ENCODE assay signal across 31 cellular contexts in the genomic region with DNA sequence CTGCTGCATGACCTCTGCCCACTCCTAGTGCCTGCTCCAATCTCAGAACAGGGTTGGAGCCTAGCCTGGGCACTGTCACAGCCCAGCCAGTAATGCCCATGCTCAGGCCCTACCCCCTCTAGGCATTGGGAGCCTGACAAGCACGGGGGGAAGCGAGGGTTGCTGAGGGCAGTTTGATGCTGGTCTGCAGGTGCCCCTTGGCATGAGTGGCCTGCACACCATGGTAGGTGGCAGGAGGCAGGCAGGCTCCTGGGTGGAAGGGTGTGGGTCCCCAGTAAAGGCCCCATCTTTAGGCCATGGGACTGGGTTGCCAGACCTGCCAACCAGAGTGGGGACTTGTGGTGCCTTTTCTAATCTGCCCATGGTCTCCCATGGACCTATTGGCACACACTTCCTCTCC.
"Had no signal": no experiment of that assay in that cellular context is flagged by ENCODE, and none has a peak within 500 bp of the region (broad histone marks: within the 10 kb centered on the region; RNA-seq: fewer than 3 reads in every experiment).

No MANE protein-coding gene starts in this region.

- H3K27ac Mint-ChIP-seq: naive thymus-derived CD8-positive, alpha-beta T cell; natural killer cell treated with Interleukin-12 subunit alpha and Interleukin-12 subunit beta and Interleukin-15 and Interleukin-18, amount 100 ng/mL, for 72 hours; nephron progenitor cell; progenitor cell of endocrine pancreas; stimulated activated memory B cell treated with anti-CD40 and anti-IgM and Interleukin-4, amounts not matched to agents 10 μg/mL and 1 μg/mL and 100 μg/mL, for 72 hours; stimulated activated naive CD8-positive, alpha-beta T cell treated with anti-CD3 and anti-CD28 coated beads, Interleukin-15, amount 100 ng/mL, for 72 hours had no signal

- DNase-seq: naive thymus-derived CD8-positive, alpha-beta T cell; nephron progenitor cell; nucleus accumbens; psoas muscle; right lobe of liver; spleen; stimulated activated CD4-positive, alpha-beta T cell treated with anti-CD3 and anti-CD28 coated beads, Interleukin-12 subunit alpha, Interleukin-12 subunit beta, amount 100 ng/mL, for 4 hours; stimulated activated CD4-positive, alpha-beta T cell treated with anti-CD3 and anti-CD28 coated beads, Interleukin-1b, Interleukin-23, amount 100 ng/mL, for 48 hours; stimulated activated CD4-positive, alpha-beta T cell treated with anti-CD3 and anti-CD28 coated beads, Interleukin-4, amount 100 ng/mL, for 1 hour; stimulated activated CD4-positive, alpha-beta T cell treated with anti-CD3 and anti-CD28 coated beads, Interleukin-4, amount 100 ng/mL, for 4 hours; stimulated activated CD8-positive, alpha-beta memory T cell treated with anti-CD3 and anti-CD28 coated beads, Interleukin-4, amount 100 ng/mL, for 48 hours; stimulated activated naive CD4-positive, alpha-beta T cell; stimulated activated naive CD8-positive, alpha-beta T cell treated with anti-CD3 and anti-CD28 coated beads, Interleukin-15, amount 100 ng/mL, for 72 hours; stimulated activated naive CD8-positive, alpha-beta T cell treated with anti-CD3 and anti-CD28 coated beads, Interleukin-15, Interleukin-2, amounts not matched to agents 100 U/mL and 50 U/mL, for 24 hours; substantia nigra; testis; tibial artery; transverse colon had no signal

- H3K9me3 Mint-ChIP-seq: natural killer cell treated with Interleukin-12 subunit alpha and Interleukin-12 subunit beta and Interleukin-15 and Interleukin-18, amount 100 ng/mL, for 72 hours; neural crest cell; stimulated activated memory B cell treated with anti-CD40 and anti-IgM and Interleukin-4, amounts not matched to agents 10 μg/mL and 1 μg/mL and 100 μg/mL, for 72 hours; stimulated activated naive CD8-positive, alpha-beta T cell treated with anti-CD3 and anti-CD28 coated beads, Interleukin-15, amount 100 ng/mL, for 72 hours had no signal

- H3K36me3 Mint-ChIP-seq: naive thymus-derived CD8-positive, alpha-beta T cell; natural killer cell treated with Interleukin-12 subunit alpha and Interleukin-12 subunit beta and Interleukin-15 and Interleukin-18, amount 100 ng/mL, for 72 hours; stimulated activated memory B cell treated with anti-CD40 and anti-IgM and Interleukin-4, amounts not matched to agents 10 μg/mL and 1 μg/mL and 100 μg/mL, for 72 hours had no signal

- H3K4me3 ChIP-seq: pancreas, psoas muscle, right lobe of liver, skin epidermis, smooth muscle cell, spleen, suprapubic skin, testis, tibial artery, transverse colon, upper lobe of left lung, vagina had no signal

- H3K36me3 ChIP-seq: neutrophil, pancreas, right lobe of liver, spleen, suprapubic skin, tibial artery, transverse colon, upper lobe of left lung, vagina had no signal

- ATAC-seq: naive thymus-derived CD8-positive, alpha-beta T cell; pancreas; psoas muscle; right cardiac atrium; stimulated activated memory B cell treated with anti-CD40 and anti-IgM and Interleukin-4, amounts not matched to agents 10 μg/mL and 1 μg/mL and 100 μg/mL, for 72 hours; stimulated activated naive CD8-positive, alpha-beta T cell treated with anti-CD3 and anti-CD28 coated beads, Interleukin-15, amount 100 ng/mL, for 72 hours; stimulated activated naive CD8-positive, alpha-beta T cell treated with anti-CD3 and anti-CD28 coated beads, Interleukin-15, Interleukin-2, amounts not matched to agents 100 U/mL and 50 U/mL, for 24 hours had no signal

- H3K9me3 ChIP-seq: neutrophil, pancreas, right lobe of liver, spleen, suprapubic skin, testis, tibial artery, transverse colon, upper lobe of left lung, vagina had no signal

- H3K4me3 Mint-ChIP-seq: naive thymus-derived CD8-positive, alpha-beta T cell; natural killer cell treated with Interleukin-12 subunit alpha and Interleukin-12 subunit beta and Interleukin-15 and Interleukin-18, amount 100 ng/mL, for 72 hours; nephron progenitor cell; neural crest cell; stimulated activated memory B cell treated with anti-CD40 and anti-IgM and Interleukin-4, amounts not matched to agents 10 μg/mL and 1 μg/mL and 100 μg/mL, for 72 hours; stimulated activated naive CD8-positive, alpha-beta T cell treated with anti-CD3 and anti-CD28 coated beads, Interleukin-15, amount 100 ng/mL, for 72 hours had no signal

- FAIRE-seq: pancreas, urothelium cell line had no signal

- H3K4me1 ChIP-seq: pancreas, psoas muscle, right lobe of liver, spleen, suprapubic skin, testis, tibial artery, transverse colon, upper lobe of left lung, vagina had no signal

- H3K4me1 Mint-ChIP-seq: naive thymus-derived CD8-positive, alpha-beta T cell; nephron progenitor cell; neural crest cell; stimulated activated memory B cell treated with anti-CD40 and anti-IgM and Interleukin-4, amounts not matched to agents 10 μg/mL and 1 μg/mL and 100 μg/mL, for 72 hours; stimulated activated naive CD8-positive, alpha-beta T cell treated with anti-CD3 and anti-CD28 coated beads, Interleukin-15, amount 100 ng/mL, for 72 hours had no signal

- H3K27ac ChIP-seq: neutrophil, pancreas, psoas muscle, right lobe of liver, skin epidermis, spleen, suprapubic skin, testis, tibial artery, transverse colon, upper lobe of left lung, vagina had no signal

- H3K27me3 Mint-ChIP-seq: naive thymus-derived CD8-positive, alpha-beta T cell; natural killer cell treated with Interleukin-12 subunit alpha and Interleukin-12 subunit beta and Interleukin-15 and Interleukin-18, amount 100 ng/mL, for 72 hours; progenitor cell of endocrine pancreas; stimulated activated memory B cell treated with anti-CD40 and anti-IgM and Interleukin-4, amounts not matched to agents 10 μg/mL and 1 μg/mL and 100 μg/mL, for 72 hours; stimulated activated naive CD8-positive, alpha-beta T cell treated with anti-CD3 and anti-CD28 coated beads, Interleukin-15, amount 100 ng/mL, for 72 hours had no signal
